In the genomic region with DNA sequence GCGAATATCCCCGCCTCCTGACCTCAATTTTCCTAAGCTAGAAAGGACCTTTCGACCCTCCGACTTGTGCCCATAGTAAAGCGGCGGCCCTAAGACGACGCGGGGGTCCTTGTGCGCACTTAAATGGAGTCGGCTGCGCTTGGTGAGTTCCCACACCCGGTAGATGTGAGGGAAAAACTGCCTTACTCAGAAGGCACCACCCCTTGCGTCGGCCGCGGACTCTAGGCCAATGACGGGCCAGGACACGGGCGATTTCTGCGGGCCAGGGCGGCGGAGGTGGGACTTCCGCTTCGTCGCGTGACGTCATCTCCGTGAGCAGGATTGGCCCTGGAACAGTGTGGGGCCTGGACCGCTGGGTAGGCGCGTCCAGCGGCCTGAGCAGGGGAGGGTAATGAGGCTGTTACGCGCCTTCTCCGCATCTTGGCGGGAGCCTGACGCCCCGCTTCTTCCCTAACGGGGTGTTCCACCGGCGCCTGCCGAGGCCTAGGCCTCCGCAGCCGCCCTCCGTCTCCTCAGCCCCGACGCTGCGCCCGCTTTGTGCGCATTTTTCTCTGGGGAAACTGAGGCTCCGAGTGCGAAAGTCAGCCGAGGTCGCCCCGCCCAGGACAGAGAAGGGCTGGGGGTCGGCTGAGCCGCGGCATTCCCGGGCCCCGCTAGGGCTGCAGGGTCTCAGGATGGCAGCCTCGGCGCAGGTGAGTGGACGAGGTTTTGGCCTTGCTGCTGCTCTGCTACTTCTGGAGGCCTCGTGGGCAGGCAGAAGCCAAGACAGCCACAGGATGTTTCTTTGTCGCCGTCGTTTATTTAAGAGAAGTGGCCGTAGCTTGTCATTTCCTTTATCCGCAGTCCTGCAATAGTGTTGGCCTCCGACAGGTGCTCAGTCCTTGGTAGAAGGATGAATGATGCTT, we compare ENCODE assay signal across 8 cellular contexts. TPM values are rescaled to one million over a fixed set of nuclear protein-coding genes. Genes with fewer than 3 reads are reported as not detected.
DNase-seq lines count a peak whose midpoint lies in the region; ATAC-seq and TF ChIP-seq lines count a peak whose summit lies in the region.

A gene (plus strand): TSS at position 293 of the 905 bp plus-strand sequence. CDS start 382 bp downstream, at position 675.

- H3K36me3 ChIP-seq in adipocyte (ENCODE audit: control insufficient read depth, insufficient read depth, low read length, severe bottlenecking) (peaks cover 21% of the 10 kb centered on the region), parathyroid adenoma (ENCODE audit: control insufficient read depth, insufficient read depth, low read length) (no peaks in the 10 kb centered on the region), tibial nerve (peaks cover 0 to 41% (median 11%) of the 10 kb centered on the region in 3 donors)

- H3K4me3 ChIP-seq in adipocyte (ENCODE audit: low read length) (peak within 1 kb of the TSS; percentile 98), parathyroid adenoma (ENCODE audit: low read depth, low read length) (peak within 1 kb of the TSS; percentile 94), tibial nerve (peak within 1 kb of the TSS; percentile 52 to 83 (median 66))

- peak in 1 of 2 donors; percentile 74 for TF ChIP-seq EP300 in tibial nerve (IDR thresholded peaks at IDR 0.05)

- H3K4me1 ChIP-seq in adipocyte (ENCODE audit: control insufficient read depth, insufficient read depth, low read length), result peaks cover 19% of the 10 kb centered on the region
- H3K4me1 ChIP-seq in parathyroid adenoma, result peaks cover 3% of the 10 kb centered on the region
- H3K4me1 ChIP-seq in tibial nerve, result peaks cover 0 to 20% (median 13%) of the 10 kb centered on the region in 4 donors

- 1 to 2% methylated on average over 43 to 57 of the region's 71 CpGs for WGBS in tibial nerve, 2 donors

- peak in 1 of 2 donors; percentile 54 for TF ChIP-seq POLR2A in tibial nerve (IDR thresholded peaks at IDR 0.05)

- H3K27ac ChIP-seq in parathyroid adenoma (peak within 1 kb of the TSS; percentile 91), tibial nerve (peak within 1 kb of the TSS; percentile 53 to 88 (median 75))

- peak within 1 kb of the TSS; percentile 97 for H3K9ac ChIP-seq in adipocyte (ENCODE audit: low read length)
- H3K9ac ChIP-seq in parathyroid adenoma, result peak within 1 kb of the TSS; percentile 89

- H3K4me2 ChIP-seq in parathyroid adenoma (ENCODE audit: low read length), result peak within 1 kb of the TSS; percentile 86

- H3K79me2 ChIP-seq in parathyroid adenoma, result peaks cover 32% of the 10 kb centered on the region

- DNase-seq in NCI-H1417 treated with DMSO at 0.1 percent for 48 hours (lab: John Stamatoyannopoulos, UW), result peak; percentile 49
- peak; percentile 87 for DNase-seq in SW 1271 (lab: John Stamatoyannopoulos, UW)
- peak; percentile 99 for DNase-seq in adipocyte (ENCODE audit: low read depth)
- peak; percentile 97 for DNase-seq in cardiac septum (ENCODE audit: low spot score)
- DNase-seq in tibial nerve (ENCODE audit: low spot score in 2 of 2), result peak; percentile 82 to 91

- peak; percentile 97 for ATAC-seq in HG02763 (IDR thresholded peaks at IDR 0.05; ENCODE audit: unreplicated experiment)

- TF ChIP-seq CTCF in GM12873 (IDR thresholded peaks at IDR 0.05; ENCODE audit: insufficient read depth, low read depth, low read length, missing control alignments) (peak; percentile 43), parathyroid adenoma (IDR thresholded peaks at IDR 0.05) (no peak), tibial nerve (IDR thresholded peaks at IDR 0.05) (peak in 1 of 5 experiments; percentile 18)

- H2AFZ ChIP-seq in parathyroid adenoma, result peak within 1 kb of the TSS; percentile 94

- intact Hi-C loops in cardiac septum (cut with DNase I), result loop anchor here (5.0 kb wide), 1 partner anchor 42 kb away; a partner anchor contains a TSS

- no peaks in the 10 kb centered on the region for H3K27me3 ChIP-seq in adipocyte (replicated peaks; ENCODE audit: control insufficient read depth, insufficient read depth, low read length)
- no peaks in the 10 kb centered on the region for H3K27me3 ChIP-seq in parathyroid adenoma (ENCODE audit: control insufficient read depth, insufficient read depth, low read length)
- H3K27me3 ChIP-seq in tibial nerve, result peaks cover 0 to 5% of the 10 kb centered on the region in 2 donors

- H3K9me3 ChIP-seq in adipocyte (ENCODE audit: control insufficient read depth, low read length), result no peaks in the 10 kb centered on the region
- no peaks in the 10 kb centered on the region for H3K9me3 ChIP-seq in parathyroid adenoma (ENCODE audit: control insufficient read depth, low read length)
- H3K9me3 ChIP-seq in tibial nerve, result peaks cover 0 to 57% (median 6%) of the 10 kb centered on the region in 4 donors

RNA-seq across cellular contexts. Expression of the gene that starts here (rescaled TPM):
- total RNA-seq in cardiac septum (6.1 TPM), tibial nerve (10 to 100 TPM in 1 of 4 donors, 1 to 10 TPM in 3; 7.3 to 10.6 (median 7.9) TPM)

Comparison
In these comparisons a context has a peak if more than half of its experiments do, and no peak if none do; other contexts are left out.
1. Peak in every context shown above with its lines: DNase-seq, ATAC-seq, H3K4me3 ChIP-seq and H3K27ac ChIP-seq.
2. DNase-seq: peak in every context shown above with its lines; median percentile 99 in adipocyte; 97 in cardiac septum; 87 in SW 1271; 86 in tibial nerve; 49 in NCI-H1417 treated with DMSO at 0.1 percent for 48 hours.